ENCODE assay signal across 2 cellular contexts in the genomic region with DNA sequence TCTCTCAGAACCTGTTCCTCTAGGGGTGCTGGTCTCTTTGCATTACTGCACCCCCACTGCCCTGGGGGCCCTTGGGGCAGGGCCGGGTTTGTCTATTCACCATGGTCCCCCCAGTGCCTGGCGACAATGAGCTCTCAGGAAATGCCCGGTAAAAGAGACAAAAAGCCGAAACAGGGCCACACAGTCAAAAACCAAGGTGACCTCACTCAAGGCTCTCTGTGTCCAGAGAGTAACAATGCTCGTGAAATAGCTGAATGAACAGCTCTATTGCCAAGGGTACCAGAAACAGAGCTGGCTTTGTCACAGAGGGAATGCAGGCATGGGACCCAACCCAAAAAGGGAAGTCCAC.
TF ChIP-seq lines count a peak whose summit lies in the region.

No MANE protein-coding gene starts in this region.

TF ChIP-seq in SK-N-SH, 30 proteins besides CTCF, POLR2A, EP300 and RAD21 (continued from another document):
- TF ChIP-seq, protein P1, sequence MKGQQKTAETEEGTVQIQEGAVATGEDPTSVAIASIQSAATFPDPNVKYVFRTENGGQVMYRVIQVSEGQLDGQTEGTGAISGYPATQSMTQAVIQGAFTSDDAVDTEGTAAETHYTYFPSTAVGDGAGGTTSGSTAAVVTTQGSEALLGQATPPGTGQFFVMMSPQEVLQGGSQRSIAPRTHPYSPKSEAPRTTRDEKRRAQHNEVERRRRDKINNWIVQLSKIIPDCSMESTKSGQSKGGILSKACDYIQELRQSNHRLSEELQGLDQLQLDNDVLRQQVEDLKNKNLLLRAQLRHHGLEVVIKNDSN (IDR thresholded peaks at IDR 0.05; ENCODE audit: borderline replicate concordance, low read depth), result no peak
- no peak for TF ChIP-seq FOXM1 (IDR thresholded peaks at IDR 0.05; ENCODE audit: low read depth)
- TF ChIP-seq NFIC (IDR thresholded peaks at IDR 0.05; ENCODE audit: borderline replicate concordance), result no peak
- TF ChIP-seq MEF2A (IDR thresholded peaks at IDR 0.05; ENCODE audit: borderline replicate concordance, low read depth), result no peak
- TF ChIP-seq SMC3 (IDR thresholded peaks at IDR 0.05; ENCODE audit: low read depth, low read length), result no peak
- TF ChIP-seq, protein P2, sequence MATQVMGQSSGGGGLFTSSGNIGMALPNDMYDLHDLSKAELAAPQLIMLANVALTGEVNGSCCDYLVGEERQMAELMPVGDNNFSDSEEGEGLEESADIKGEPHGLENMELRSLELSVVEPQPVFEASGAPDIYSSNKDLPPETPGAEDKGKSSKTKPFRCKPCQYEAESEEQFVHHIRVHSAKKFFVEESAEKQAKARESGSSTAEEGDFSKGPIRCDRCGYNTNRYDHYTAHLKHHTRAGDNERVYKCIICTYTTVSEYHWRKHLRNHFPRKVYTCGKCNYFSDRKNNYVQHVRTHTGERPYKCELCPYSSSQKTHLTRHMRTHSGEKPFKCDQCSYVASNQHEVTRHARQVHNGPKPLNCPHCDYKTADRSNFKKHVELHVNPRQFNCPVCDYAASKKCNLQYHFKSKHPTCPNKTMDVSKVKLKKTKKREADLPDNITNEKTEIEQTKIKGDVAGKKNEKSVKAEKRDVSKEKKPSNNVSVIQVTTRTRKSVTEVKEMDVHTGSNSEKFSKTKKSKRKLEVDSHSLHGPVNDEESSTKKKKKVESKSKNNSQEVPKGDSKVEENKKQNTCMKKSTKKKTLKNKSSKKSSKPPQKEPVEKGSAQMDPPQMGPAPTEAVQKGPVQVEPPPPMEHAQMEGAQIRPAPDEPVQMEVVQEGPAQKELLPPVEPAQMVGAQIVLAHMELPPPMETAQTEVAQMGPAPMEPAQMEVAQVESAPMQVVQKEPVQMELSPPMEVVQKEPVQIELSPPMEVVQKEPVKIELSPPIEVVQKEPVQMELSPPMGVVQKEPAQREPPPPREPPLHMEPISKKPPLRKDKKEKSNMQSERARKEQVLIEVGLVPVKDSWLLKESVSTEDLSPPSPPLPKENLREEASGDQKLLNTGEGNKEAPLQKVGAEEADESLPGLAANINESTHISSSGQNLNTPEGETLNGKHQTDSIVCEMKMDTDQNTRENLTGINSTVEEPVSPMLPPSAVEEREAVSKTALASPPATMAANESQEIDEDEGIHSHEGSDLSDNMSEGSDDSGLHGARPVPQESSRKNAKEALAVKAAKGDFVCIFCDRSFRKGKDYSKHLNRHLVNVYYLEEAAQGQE (IDR thresholded peaks at IDR 0.05; ENCODE audit: low read depth, low read length), result no peak
- no peak for TF ChIP-seq YY1 (IDR thresholded peaks at IDR 0.05; ENCODE audit: low read depth)
- no peak for TF ChIP-seq CHD2 (IDR thresholded peaks at IDR 0.05; ENCODE audit: low read length, partially characterized antibody)
- no peak for TF ChIP-seq RFX5 (IDR thresholded peaks at IDR 0.05; ENCODE audit: low read length)
- TF ChIP-seq TEAD4 (IDR thresholded peaks at IDR 0.05; ENCODE audit: borderline replicate concordance, insufficient read depth), result no peak

TF ChIP-seq in SK-N-SH treated with all-trans-retinoic acid at 6 μM for 48 hours, 23 proteins besides CTCF, POLR2A, EP300 and RAD21 (continued from another document):
- TF ChIP-seq, protein P3, sequence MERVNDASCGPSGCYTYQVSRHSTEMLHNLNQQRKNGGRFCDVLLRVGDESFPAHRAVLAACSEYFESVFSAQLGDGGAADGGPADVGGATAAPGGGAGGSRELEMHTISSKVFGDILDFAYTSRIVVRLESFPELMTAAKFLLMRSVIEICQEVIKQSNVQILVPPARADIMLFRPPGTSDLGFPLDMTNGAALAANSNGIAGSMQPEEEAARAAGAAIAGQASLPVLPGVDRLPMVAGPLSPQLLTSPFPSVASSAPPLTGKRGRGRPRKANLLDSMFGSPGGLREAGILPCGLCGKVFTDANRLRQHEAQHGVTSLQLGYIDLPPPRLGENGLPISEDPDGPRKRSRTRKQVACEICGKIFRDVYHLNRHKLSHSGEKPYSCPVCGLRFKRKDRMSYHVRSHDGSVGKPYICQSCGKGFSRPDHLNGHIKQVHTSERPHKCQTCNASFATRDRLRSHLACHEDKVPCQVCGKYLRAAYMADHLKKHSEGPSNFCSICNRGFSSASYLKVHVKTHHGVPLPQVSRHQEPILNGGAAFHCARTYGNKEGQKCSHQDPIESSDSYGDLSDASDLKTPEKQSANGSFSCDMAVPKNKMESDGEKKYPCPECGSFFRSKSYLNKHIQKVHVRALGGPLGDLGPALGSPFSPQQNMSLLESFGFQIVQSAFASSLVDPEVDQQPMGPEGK (CRISPR knock-in tag; IDR thresholded peaks at IDR 0.05; ENCODE audit: borderline replicate concordance), result no peak
- TF ChIP-seq, protein P4, sequence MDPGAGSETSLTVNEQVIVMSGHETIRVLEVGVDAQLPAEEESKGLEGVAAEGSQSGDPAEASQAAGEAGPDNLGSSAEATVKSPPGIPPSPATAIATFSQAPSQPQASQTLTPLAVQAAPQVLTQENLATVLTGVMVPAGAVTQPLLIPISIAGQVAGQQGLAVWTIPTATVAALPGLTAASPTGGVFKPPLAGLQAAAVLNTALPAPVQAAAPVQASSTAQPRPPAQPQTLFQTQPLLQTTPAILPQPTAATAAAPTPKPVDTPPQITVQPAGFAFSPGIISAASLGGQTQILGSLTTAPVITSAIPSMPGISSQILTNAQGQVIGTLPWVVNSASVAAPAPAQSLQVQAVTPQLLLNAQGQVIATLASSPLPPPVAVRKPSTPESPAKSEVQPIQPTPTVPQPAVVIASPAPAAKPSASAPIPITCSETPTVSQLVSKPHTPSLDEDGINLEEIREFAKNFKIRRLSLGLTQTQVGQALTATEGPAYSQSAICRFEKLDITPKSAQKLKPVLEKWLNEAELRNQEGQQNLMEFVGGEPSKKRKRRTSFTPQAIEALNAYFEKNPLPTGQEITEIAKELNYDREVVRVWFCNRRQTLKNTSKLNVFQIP (CRISPR knock-in tag; IDR thresholded peaks at IDR 0.05; ENCODE audit: borderline replicate concordance, low read depth), result no peak
